In the genomic region with DNA sequence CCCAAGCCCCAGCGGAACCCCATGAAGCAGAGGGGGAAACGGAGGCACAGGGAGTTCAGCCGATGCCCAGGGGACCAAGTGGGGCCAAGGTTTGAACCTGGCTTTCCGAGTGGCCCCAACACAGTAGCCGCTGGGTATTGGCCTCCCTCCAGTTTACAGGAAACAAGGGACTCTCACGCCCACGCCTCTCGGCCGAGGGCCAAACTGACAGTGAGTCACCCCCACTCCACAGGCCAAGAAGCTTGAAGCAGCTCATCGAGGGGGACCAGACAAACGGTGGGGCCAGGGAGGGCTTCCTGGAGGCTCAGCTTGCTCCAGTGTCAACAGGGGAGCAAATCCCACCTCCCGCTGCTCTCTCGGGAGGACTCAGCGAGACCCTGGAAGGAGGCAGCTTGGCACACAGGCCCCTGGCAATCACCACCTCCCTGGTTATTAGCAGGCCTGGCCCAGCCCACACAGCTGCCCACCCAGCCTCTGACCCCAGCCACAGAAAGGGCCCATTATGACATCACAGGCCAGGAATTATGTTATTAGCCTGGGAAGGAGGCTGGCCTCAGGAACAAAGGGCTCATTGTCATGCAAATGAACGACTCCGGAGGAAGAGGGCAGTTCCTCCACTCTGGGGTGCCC, we compare ENCODE assay signal across 8 cellular contexts. TPM values are rescaled to one million over a fixed set of nuclear protein-coding genes. Genes with fewer than 3 reads are reported as not detected.
DNase-seq lines count a peak whose midpoint lies in the region; ATAC-seq and TF ChIP-seq lines count a peak whose summit lies in the region.

No MANE protein-coding gene starts in this region.

- no CpG with 5 or more reads among the region's 16 CpGs for WGBS in H9 (ENCODE audit: extremely low coverage, insufficient read length, low lambda C conversion rate)

- H3K4me2 ChIP-seq in H9 (ENCODE audit: insufficient read depth, insufficient read length, low read length) (peak overlapping the region; percentile 4), OCI-LY7 (ENCODE audit: low read length) (no peak overlapping the region)

- H2AK5ac ChIP-seq in H9 (ENCODE audit: insufficient read length, low read length): peak overlapping the region; percentile 90

- H3K79me2 ChIP-seq in H9 (ENCODE audit: insufficient read depth, low read length) (peaks cover 22% of the 10 kb centered on the region; the same call in 1 of the 2 replicates), OCI-LY7 (ENCODE audit: insufficient read depth, low read depth, low read length) (no peaks in the 10 kb centered on the region)

- H3K14ac ChIP-seq in H9 (ENCODE audit: insufficient read depth, low read length): peak overlapping the region; percentile 83

- H2BK5ac ChIP-seq in H9 (ENCODE audit: insufficient read length, low read length): peak overlapping the region; percentile 81

- H4K20me1 ChIP-seq in H9 (ENCODE audit: control insufficient read depth, insufficient read depth, insufficient read length): peaks cover 2% of the 10 kb centered on the region
- no peaks in the 10 kb centered on the region; the same call in 1 of the 2 replicates for H4K20me1 ChIP-seq in OCI-LY7 (ENCODE audit: insufficient read depth, low read length)

- peak overlapping the region; percentile 94 for H3K18ac ChIP-seq in H9 (ENCODE audit: insufficient read length, low read depth, low read length)

- no peaks in the 10 kb centered on the region for H3K23me2 ChIP-seq in H9 (ENCODE audit: insufficient read length, low read depth, low read length, poor library complexity, severe bottlenecking)

- POLR2A ChIA-PET in OCI-LY7 (lab: Charles Lee): interaction anchor here (0.6 to 1.1 kb wide), 3 partner anchors 13 to 1434 kb away, joined by 3 to 6 read pairs (median 3); no protein-coding TSS in a partner anchor

- H3K4me1 Mint-ChIP-seq in H9: peaks cover 58 to 65% of the 10 kb centered on the region in 2 experiments
- peaks cover 39% of the 10 kb centered on the region for H3K4me1 Mint-ChIP-seq in stimulated activated memory B cell treated with anti-CD40 and anti-IgM and Interleukin-4, amounts not matched to agents 10 μg/mL and 1 μg/mL and 100 μg/mL, for 72 hours
- peaks cover 37% of the 10 kb centered on the region for H3K4me1 Mint-ChIP-seq in stimulated activated effector memory CD8-positive, alpha-beta T cell treated with anti-CD3 and anti-CD28 coated beads, Interleukin-12 subunit alpha, Interleukin-12 subunit beta, amount 100 ng/mL, for 72 hours

- H3K56ac ChIP-seq in H9 (ENCODE audit: insufficient read length, low read depth, low read length): no peak overlapping the region

- H4K8ac ChIP-seq in H9 (replicated peaks; ENCODE audit: insufficient read length, low read depth, low read length): no peak overlapping the region

- no peak overlapping the region for H3K4me3 ChIP-seq in OCI-LY7 (ENCODE audit: low read depth, low read length, poor library complexity, severe bottlenecking)

- H3K36me3 ChIP-seq in OCI-LY7 (ENCODE audit: insufficient read depth, low read length): no peaks in the 10 kb centered on the region

- intact Hi-C loops in OCI-LY7 (cut with micrococcal nuclease; ENCODE audit: unreplicated experiment): no loop called here

- peak overlapping the region; percentile 97 for H2BK12ac ChIP-seq in H9 (ENCODE audit: insufficient read length, low read depth, low read length)

- H3K27ac Mint-ChIP-seq in H9: peak overlapping the region; percentile 80 to 99 (median 98)
- no peak overlapping the region for H3K27ac Mint-ChIP-seq in stimulated activated memory B cell treated with anti-CD40 and anti-IgM and Interleukin-4, amounts not matched to agents 10 μg/mL and 1 μg/mL and 100 μg/mL, for 72 hours
- no peak overlapping the region for H3K27ac Mint-ChIP-seq in stimulated activated effector memory CD8-positive, alpha-beta T cell treated with anti-CD3 and anti-CD28 coated beads, Interleukin-12 subunit alpha, Interleukin-12 subunit beta, amount 100 ng/mL, for 72 hours

- peak overlapping the region; percentile 93 for H2BK120ac ChIP-seq in H9 (ENCODE audit: low read depth, low read length, poor library complexity, severe bottlenecking)

- H2BK20ac ChIP-seq in H9 (ENCODE audit: low read depth, low read length, poor library complexity, severe bottlenecking): no peak overlapping the region

- peak overlapping the region; percentile 32 to 66; a peak in 3 of 5 replicates for H3K4me3 Mint-ChIP-seq in H9
- no peak overlapping the region for H3K4me3 Mint-ChIP-seq in stimulated activated memory B cell treated with anti-CD40 and anti-IgM and Interleukin-4, amounts not matched to agents 10 μg/mL and 1 μg/mL and 100 μg/mL, for 72 hours
- no peak overlapping the region for H3K4me3 Mint-ChIP-seq in stimulated activated effector memory CD8-positive, alpha-beta T cell treated with anti-CD3 and anti-CD28 coated beads, Interleukin-12 subunit alpha, Interleukin-12 subunit beta, amount 100 ng/mL, for 72 hours

- no peaks in the 10 kb centered on the region for H3K9me2 ChIP-seq in OCI-LY7 (ENCODE audit: insufficient read depth, low read length)

- peak overlapping the region; percentile 94 for H4K91ac ChIP-seq in H9 (ENCODE audit: insufficient read length, low read depth, low read length)

- no peaks in the 10 kb centered on the region for H3K9me3 ChIP-seq in H9 (ENCODE audit: control insufficient read depth, low read depth, low read length)
- no peaks in the 10 kb centered on the region for H3K9me3 ChIP-seq in OCI-LY7 (ENCODE audit: low read length)

- BruUV-seq in OCI-LY7 (replicated peaks; lab: Mats Ljungman, UMichigan): no TSS peak

- H3K27ac ChIP-seq in H9 (ENCODE audit: insufficient read length, low read depth, low read length) (peak overlapping the region; percentile 65), OCI-LY7 (ENCODE audit: low read depth, low read length, poor library complexity, severe bottlenecking) (no peak overlapping the region)

- H2BK15ac ChIP-seq in H9 (ENCODE audit: low read depth, low read length): peak overlapping the region; percentile 56; the same call in 1 of the 2 replicates

- H3K23ac ChIP-seq in H9 (ENCODE audit: insufficient read length, low read depth, low read length): no peak overlapping the region

- peaks cover 12 to 17% (median 14%) of the 10 kb centered on the region in 3 experiments; a peak in 6 of 7 replicates for H3K36me3 Mint-ChIP-seq in H9 (ENCODE audit: insufficient read depth in 1 of 3, low read depth in 3 of 3)
- H3K36me3 Mint-ChIP-seq in stimulated activated memory B cell treated with anti-CD40 and anti-IgM and Interleukin-4, amounts not matched to agents 10 μg/mL and 1 μg/mL and 100 μg/mL, for 72 hours: peaks cover 32% of the 10 kb centered on the region
- H3K36me3 Mint-ChIP-seq in stimulated activated effector memory CD8-positive, alpha-beta T cell treated with anti-CD3 and anti-CD28 coated beads, Interleukin-12 subunit alpha, Interleukin-12 subunit beta, amount 100 ng/mL, for 72 hours: peaks cover 6% of the 10 kb centered on the region

- no peaks in the 10 kb centered on the region for H3K27me3 ChIP-seq in H9 (ENCODE audit: insufficient read depth, low read length)

- H4K5ac ChIP-seq in H9 (ENCODE audit: insufficient read length, low read depth, low read length): no peak overlapping the region

- H2AFZ ChIP-seq in H9 (ENCODE audit: low read length): no peak overlapping the region
- no peak overlapping the region for H2AFZ ChIP-seq in OCI-LY7 (ENCODE audit: low read length)

- H3K27me3 Mint-ChIP-seq in H9 (ENCODE audit: low read depth): peaks cover 2% of the 10 kb centered on the region; the same call in 1 of the 2 replicates
- no peaks in the 10 kb centered on the region for H3K27me3 Mint-ChIP-seq in stimulated activated memory B cell treated with anti-CD40 and anti-IgM and Interleukin-4, amounts not matched to agents 10 μg/mL and 1 μg/mL and 100 μg/mL, for 72 hours

- no peaks in the 10 kb centered on the region; the same call in 1 of the 2 replicates for H3K4me1 ChIP-seq in H9 (ENCODE audit: insufficient read depth, low read length)
- H3K4me1 ChIP-seq in OCI-LY7 (ENCODE audit: insufficient read depth, low read length, poor library complexity, severe bottlenecking): no peaks in the 10 kb centered on the region

- ATAC-seq in stimulated activated memory B cell treated with anti-CD40 and anti-IgM and Interleukin-4, amounts not matched to agents 10 μg/mL and 1 μg/mL and 100 μg/mL, for 72 hours: no peak
- ATAC-seq in stimulated activated effector memory CD8-positive, alpha-beta T cell treated with anti-CD3 and anti-CD28 coated beads, Interleukin-12 subunit alpha, Interleukin-12 subunit beta, amount 100 ng/mL, for 72 hours: no peak

- CTCF ChIA-PET in OCI-LY7 (lab: Charles Lee; ENCODE audit: unreplicated experiment): no interaction called here

- no peak overlapping the region for H3T11ph ChIP-seq in H9 (ENCODE audit: low read length)

- H3K79me1 ChIP-seq in H9 (ENCODE audit: insufficient read depth, low read depth, low read length, poor library complexity, severe bottlenecking): peaks cover 8% of the 10 kb centered on the region

- TF ChIP-seq CTCF in H9 (conservative IDR thresholded peaks at IDR 0.05): no peak
- TF ChIP-seq CTCF in OCI-LY7 (conservative IDR thresholded peaks at IDR 0.05; ENCODE audit: low read length): no peak

- DNase-seq in H9 (peak; percentile 96), SHP77 treated with DMSO at 0.1 percent for 48 hours (lab: John Stamatoyannopoulos, UW) (peak; percentile 69), fibroblast of gingiva (ENCODE audit: low read depth) (peak; percentile 77), mucosa of gallbladder (ENCODE audit: low spot score) (peak; percentile 84), NCI-H187 treated with DMSO at 0.1 percent for 48 hours (lab: John Stamatoyannopoulos, UW) (no peak), OCI-LY7 (ENCODE audit: low spot score) (no peak)
- DNase-seq in stimulated activated effector memory CD8-positive, alpha-beta T cell treated with anti-CD3 and anti-CD28 coated beads, Interleukin-12 subunit alpha, Interleukin-12 subunit beta, amount 100 ng/mL, for 72 hours (ENCODE audit: low spot score in 2 of 2): no peak

- peaks cover 0 to 3% of the 10 kb centered on the region in 2 experiments; a peak in 2 of 5 replicates for H3K9me3 Mint-ChIP-seq in H9
- peaks cover 3% of the 10 kb centered on the region for H3K9me3 Mint-ChIP-seq in stimulated activated memory B cell treated with anti-CD40 and anti-IgM and Interleukin-4, amounts not matched to agents 10 μg/mL and 1 μg/mL and 100 μg/mL, for 72 hours
- no peaks in the 10 kb centered on the region for H3K9me3 Mint-ChIP-seq in stimulated activated effector memory CD8-positive, alpha-beta T cell treated with anti-CD3 and anti-CD28 coated beads, Interleukin-12 subunit alpha, Interleukin-12 subunit beta, amount 100 ng/mL, for 72 hours

- H3K9ac ChIP-seq in H9 (ENCODE audit: extremely low read depth, insufficient read length, low read length): no peak overlapping the region

- H3K4ac ChIP-seq in H9 (ENCODE audit: low read depth, low read length): peak overlapping the region; percentile 87

RNA-seq across cellular contexts. Expression of gene NCOR2, which starts 54.6 kb away (rescaled TPM):
- total RNA-seq in H9 (2021): 220 and 226 TPM in 2 replicates
- 210 TPM for total RNA-seq in mucosa of gallbladder
- total RNA-seq in OCI-LY7 (2014; rRNA removed; shearing (Covaris generic)): 22.7 and 30.2 TPM in 2 replicates
- total RNA-seq in OCI-LY7 (2022): 154 and 159 TPM in 2 replicates

Comparison
In these comparisons a context has a peak if more than half of its experiments do, and no peak if none do; other contexts are left out.
1. DNase-seq: peak in H9 (single experiment), SHP77 treated with DMSO at 0.1 percent for 48 hours (single experiment), fibroblast of gingiva (single experiment) and mucosa of gallbladder (single experiment); none in NCI-H187 treated with DMSO at 0.1 percent for 48 hours (single experiment), OCI-LY7 (single experiment) and stimulated activated effector memory CD8-positive, alpha-beta T cell treated with anti-CD3 and anti-CD28 coated beads, Interleukin-12 subunit alpha, Interleukin-12 subunit beta, amount 100 ng/mL, for 72 hours (0 of 2).
2. H3K27ac Mint-ChIP-seq: peak in H9 (3 of 3); none in stimulated activated memory B cell treated with anti-CD40 and anti-IgM and Interleukin-4, amounts not matched to agents 10 μg/mL and 1 μg/mL and 100 μg/mL, for 72 hours (single experiment) and stimulated activated effector memory CD8-positive, alpha-beta T cell treated with anti-CD3 and anti-CD28 coated beads, Interleukin-12 subunit alpha, Interleukin-12 subunit beta, amount 100 ng/mL, for 72 hours (single experiment).
3. H3K4me3 Mint-ChIP-seq: peak in H9 (2 of 2); none in stimulated activated memory B cell treated with anti-CD40 and anti-IgM and Interleukin-4, amounts not matched to agents 10 μg/mL and 1 μg/mL and 100 μg/mL, for 72 hours (single experiment) and stimulated activated effector memory CD8-positive, alpha-beta T cell treated with anti-CD3 and anti-CD28 coated beads, Interleukin-12 subunit alpha, Interleukin-12 subunit beta, amount 100 ng/mL, for 72 hours (single experiment).